ENCODE assay signal across 12 cellular contexts in the genomic region with DNA sequence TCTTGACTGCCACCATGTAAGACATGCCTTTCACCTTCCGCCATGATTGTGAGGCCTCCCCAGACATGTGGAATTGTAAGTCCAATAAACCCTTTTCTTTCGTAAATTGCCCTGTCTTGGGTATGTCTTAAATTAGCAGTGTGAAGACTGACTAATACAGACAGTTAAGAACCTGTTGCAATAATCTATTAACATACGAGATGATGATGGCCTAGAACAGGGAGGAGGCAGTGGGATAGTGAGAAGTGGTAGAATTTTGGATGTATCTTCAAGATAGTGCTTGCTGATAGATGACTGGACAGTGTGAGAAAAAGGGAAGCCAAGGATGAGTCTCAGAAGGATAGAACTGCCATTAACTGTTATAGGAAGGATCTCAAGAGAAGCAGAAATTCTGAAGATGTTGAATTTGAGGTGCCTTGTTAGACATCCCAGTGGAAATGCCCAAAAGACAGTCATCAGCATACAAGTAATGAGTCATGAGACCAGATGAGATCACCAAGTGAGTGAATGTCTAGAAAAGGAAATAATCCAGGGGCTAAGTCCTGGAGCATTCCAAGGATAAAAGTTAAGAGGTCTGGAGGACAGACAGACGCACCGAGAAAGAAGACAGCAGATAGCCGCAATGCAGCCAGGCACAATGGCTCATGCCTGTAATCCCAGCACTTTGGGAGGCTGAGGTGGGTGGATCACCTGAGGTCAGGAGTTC. TPM values are rescaled to one million over a fixed set of nuclear protein-coding genes. Genes with fewer than 3 reads are reported as not detected.
DNase-seq lines count a peak whose midpoint lies in the region; ATAC-seq and TF ChIP-seq lines count a peak whose summit lies in the region.
"Had no signal": no experiment of that assay in that cellular context is flagged by ENCODE, and none has a peak within 500 bp of the region (broad histone marks: within the 10 kb centered on the region; RNA-seq: fewer than 3 reads in every experiment).

No MANE protein-coding gene starts in this region.

- no peaks in the 10 kb centered on the region for H3K27me3 Mint-ChIP-seq in Caco-2 (ENCODE audit: insufficient read depth, unreplicated experiment)
- no peaks in the 10 kb centered on the region for H3K27me3 Mint-ChIP-seq in osteocyte (ENCODE audit: unreplicated experiment)

- ATAC-seq in PC-3 (peak; percentile 59), HG03354 (IDR thresholded peaks at IDR 0.05; ENCODE audit: poor library complexity, severe bottlenecking, unreplicated experiment) (no peak)

- DNase-seq in Caco-2 = no peak
- peak; percentile 77 for DNase-seq in PC-3
- DNase-seq in epithelial cell of proximal tubule (ENCODE audit: low read depth) = peak; percentile 77
- peak; percentile 27 for DNase-seq in osteocyte (ENCODE audit: extremely low spot score, unreplicated experiment)
- DNase-seq in SKM-1 (lab: John Stamatoyannopoulos, UW; ENCODE audit: unreplicated experiment) = no peak
- no peak for DNase-seq in iPS-NIHi7 (ENCODE audit: extremely low spot score)
- no peak for DNase-seq in SJCRH30
- DNase-seq: cerebellar nuclear complex; NCI-H2029 treated with DMSO at 0.1 percent for 48 hours; spleen; stimulated activated CD8-positive, alpha-beta memory T cell treated with anti-CD3 and anti-CD28 coated beads, Interleukin-4, amount 100 ng/mL, for 48 hours had no signal

- H3K79me2 ChIP-seq in PC-3 (ENCODE audit: low read length) = no peaks in the 10 kb centered on the region

- H3K4me2 ChIP-seq in PC-3 (ENCODE audit: low read length) = no peak overlapping the region

- intact Hi-C loops in Caco-2 (cut with micrococcal nuclease; ENCODE audit: unreplicated experiment) = no loop called here
- intact Hi-C loops in PC-3 (cut with micrococcal nuclease) = no loop called here

- H3K27ac Mint-ChIP-seq in Caco-2 (ENCODE audit: unreplicated experiment) = peak overlapping the region; percentile 15
- peak overlapping the region; percentile 67 for H3K27ac Mint-ChIP-seq in osteocyte (ENCODE audit: unreplicated experiment)

- H3K36me3 ChIP-seq in Caco-2 (ENCODE audit: control insufficient read depth, insufficient read depth, low read length) (peaks cover under 1% of the 10 kb centered on the region), PC-3 (ENCODE audit: low read depth, low read length) (no peaks in the 10 kb centered on the region), SJCRH30 (no peaks in the 10 kb centered on the region)

- no peak overlapping the region for H2AFZ ChIP-seq in PC-3 (ENCODE audit: low read length)

- H4K20me1 ChIP-seq in PC-3 (ENCODE audit: low read length) = no peaks in the 10 kb centered on the region

- H3K27ac ChIP-seq in PC-3 (ENCODE audit: low read length) = peak overlapping the region; percentile 44
- no peak overlapping the region for H3K27ac ChIP-seq in SJCRH30
- H3K27ac ChIP-seq: spleen had no signal

- peaks cover 4% of the 10 kb centered on the region for H3F3A ChIP-seq in PC-3 (ENCODE audit: low read length, unreplicated experiment)

- no peaks in the 10 kb centered on the region for H3K9me2 ChIP-seq in PC-3 (replicated peaks; ENCODE audit: low read length)

- H3K4me1 Mint-ChIP-seq in Caco-2 (ENCODE audit: low read depth, unreplicated experiment) (peaks cover 6% of the 10 kb centered on the region), osteocyte (ENCODE audit: unreplicated experiment) (peaks cover 13% of the 10 kb centered on the region)

- no peaks in the 10 kb centered on the region for H3K9me3 ChIP-seq in Caco-2
- H3K9me3 ChIP-seq in PC-3 (ENCODE audit: low read length) = no peaks in the 10 kb centered on the region
- H3K9me3 ChIP-seq in SJCRH30 (replicated peaks) = no peaks in the 10 kb centered on the region

- H3K27me3 ChIP-seq in Caco-2 (replicated peaks; ENCODE audit: control insufficient read depth, insufficient read depth, low read length) (no peaks in the 10 kb centered on the region), PC-3 (ENCODE audit: low read length) (no peaks in the 10 kb centered on the region), SJCRH30 (no peaks in the 10 kb centered on the region)
- H3K27me3 ChIP-seq: spleen had no signal

- TF ChIP-seq CTCF in Caco-2 (IDR thresholded peaks at IDR 0.05; ENCODE audit: insufficient read depth in 1 of 2, low read depth in 1 of 2, low read length in 1 of 2, severe bottlenecking in 1 of 2, unreplicated experiment in 1 of 2) (no peak), PC-3 (conservative IDR thresholded peaks at IDR 0.05; ENCODE audit: low read depth, low read length) (no peak), epithelial cell of proximal tubule (conservative IDR thresholded peaks at IDR 0.05; ENCODE audit: low read depth, low read length) (no peak), osteocyte (IDR thresholded peaks at IDR 0.05) (no peak)

- H3K9me3 Mint-ChIP-seq in Caco-2 (ENCODE audit: unreplicated experiment) (peaks cover 13% of the 10 kb centered on the region), osteocyte (ENCODE audit: unreplicated experiment) (no peaks in the 10 kb centered on the region)

- no peak overlapping the region for H3K4me3 ChIP-seq in Caco-2 (ENCODE audit: low read depth, low read length)
- no peak overlapping the region for H3K4me3 ChIP-seq in PC-3 (ENCODE audit: low read length)
- H3K4me3 ChIP-seq in epithelial cell of proximal tubule (ENCODE audit: low read depth, low read length) = no peak overlapping the region
- no peak overlapping the region for H3K4me3 ChIP-seq in SJCRH30
- H3K4me3 ChIP-seq: spleen had no signal

- peaks cover 15% of the 10 kb centered on the region for H3K36me3 Mint-ChIP-seq in Caco-2 (ENCODE audit: insufficient read depth, unreplicated experiment)
- peaks cover 29% of the 10 kb centered on the region for H3K36me3 Mint-ChIP-seq in osteocyte (ENCODE audit: unreplicated experiment)

- peaks cover 6% of the 10 kb centered on the region for H3K4me1 ChIP-seq in Caco-2
- H3K4me1 ChIP-seq in PC-3 (ENCODE audit: insufficient read depth, low read length) = peaks cover 21% of the 10 kb centered on the region
- no peaks in the 10 kb centered on the region for H3K4me1 ChIP-seq in SJCRH30

- BruUV-seq in Caco-2 (replicated peaks; lab: Mats Ljungman, UMichigan) (no TSS peak), PC-3 (replicated peaks; lab: Mats Ljungman, UMichigan) (no TSS peak)

- POLR2A ChIA-PET in Caco-2 (lab: Charles Lee) = no interaction called here
- POLR2A ChIA-PET in PC-3 (lab: Charles Lee; ENCODE audit: unreplicated experiment) = no interaction called here

- no peak overlapping the region for H3K9ac ChIP-seq in PC-3 (ENCODE audit: low read length)

- CTCF ChIA-PET in Caco-2 (lab: Charles Lee) (no interaction called here), PC-3 (lab: Charles Lee) (no interaction called here)

- H3K4me3 Mint-ChIP-seq in Caco-2 (ENCODE audit: unreplicated experiment) (no peak overlapping the region), osteocyte (ENCODE audit: unreplicated experiment) (no peak overlapping the region)

RNA-seq across cellular contexts. Expression of a gene that starts 38.8 kb away (rescaled TPM):
- total RNA-seq in Caco-2 (2022) = 139 and 140 TPM in 2 replicates
- total RNA-seq in PC-3 (2014; rRNA removed) = 50.0 and 53.4 TPM in 2 replicates
- 60.9 and 97.4 TPM in 2 replicates for total RNA-seq in epithelial cell of proximal tubule
- total RNA-seq in osteocyte = 192 and 200 TPM in 2 replicates
- 67.3 and 80.3 TPM in 2 replicates for total RNA-seq in SJCRH30 (2014; rRNA removed; shearing (Covaris generic))

Comparison
In these comparisons a context has a peak if more than half of its experiments do, and no peak if none do; other contexts are left out.
1. DNase-seq: peak in PC-3 (single experiment), epithelial cell of proximal tubule (single experiment) and osteocyte (single experiment); none in Caco-2 (0 of 2), SKM-1 (single experiment), iPS-NIHi7 (single experiment) and SJCRH30 (0 of 2).